Comparison of ENCODE assay signal across 8 cellular contexts in genomic region chr2:46657042-46657504, GRCh38. TPM values are rescaled to one million over a fixed set of nuclear protein-coding genes. Genes with fewer than 3 reads are reported as not detected.
DNase-seq lines count a peak whose midpoint lies in the region; ATAC-seq and TF ChIP-seq lines count a peak whose summit lies in the region.

No MANE protein-coding gene starts in this region.

- TF ChIP-seq CTCF in BJ (IDR thresholded peaks at IDR 0.05; ENCODE audit: insufficient read depth, low read depth, low read length) (peak; percentile 48), fibroblast of villous mesenchyme (IDR thresholded peaks at IDR 0.05; ENCODE audit: insufficient read depth, low read depth, low read length) (peak; percentile 46)

- no peak for ATAC-seq in HG03196 (IDR thresholded peaks at IDR 0.05; ENCODE audit: unreplicated experiment)

- no peaks in the 10 kb centered on the region for H3K27me3 ChIP-seq in BJ (ENCODE audit: control insufficient read depth, insufficient read depth, low read length)
- no peaks in the 10 kb centered on the region for H3K27me3 ChIP-seq in H7 (ENCODE audit: control insufficient read depth, insufficient read depth, low read length)

- H3K4me3 ChIP-seq in BJ (ENCODE audit: low read depth, low read length) (no peak overlapping the region), H7 (ENCODE audit: insufficient read depth, low read depth, low read length) (no peak overlapping the region), fibroblast of villous mesenchyme (ENCODE audit: low read depth, low read length) (no peak overlapping the region)

- H3K36me3 ChIP-seq in BJ (ENCODE audit: control insufficient read depth, insufficient read depth, low read length), result no peaks in the 10 kb centered on the region
- H3K36me3 ChIP-seq in H7 (replicated peaks; ENCODE audit: control insufficient read depth, insufficient read depth, low read length), result no peaks in the 10 kb centered on the region

- POLR2A ChIA-PET in BJ (lab: Charles Lee), result interaction anchor here (0.5 to 0.6 kb wide), 2 partner anchors 121 to 246 kb away, joined by 3 read pairs; no protein-coding TSS in a partner anchor

- DNase-seq in BJ (ENCODE audit: low read depth) (no peak), H7 (peak; percentile 55), RPMI7951 (ENCODE audit: low read depth) (peak; percentile 51), fibroblast of villous mesenchyme (ENCODE audit: low read depth) (peak; percentile 85), renal cortical epithelial cell (ENCODE audit: low read depth) (peak; percentile 48), NCI-H2029 treated with DMSO at 0.1 percent for 48 hours (lab: John Stamatoyannopoulos, UW) (no peak), NCI-H1436 treated with DMSO at 0.1 percent for 48 hours (lab: John Stamatoyannopoulos, UW) (no peak)

- CTCF ChIA-PET in BJ (lab: Yijun Ruan, JAX), result interaction anchor here (0.7 to 3.2 kb wide), 22 partner anchors 8 to 200 kb away, joined by 3 to 15 read pairs (median 4); no protein-coding TSS in a partner anchor

RNA-seq across cellular contexts. Expression of gene CRIPT, which starts 40.1 kb away (rescaled TPM):
- 3.4 and 10.4 TPM in 2 replicates for polyA plus RNA-seq in BJ (2011; rRNA removed)
- 4.9 and 6.5 TPM in 2 replicates for polyA minus RNA-seq in BJ (2011; rRNA and poly(A)+ RNA removed)
- total RNA-seq in H7 (2014; rRNA removed; shearing (Covaris generic)), result 5.7 and 7.2 TPM in 2 replicates
- 40.5 and 43.5 TPM in 2 replicates for total RNA-seq in RPMI7951 (2014; rRNA removed; shearing (Covaris generic))
- total RNA-seq in fibroblast of villous mesenchyme (16.1 and 27.2 TPM in 2 replicates), renal cortical epithelial cell (19.3 and 19.8 TPM in 2 replicates)

RNA-seq across cellular contexts. Expression of gene PIGF, which starts 40.2 kb away (rescaled TPM):
- polyA plus RNA-seq in BJ (2011; rRNA removed), result 18.3 and 32.7 TPM in 2 replicates
- 8.6 and 9.2 TPM in 2 replicates for polyA minus RNA-seq in BJ (2011; rRNA and poly(A)+ RNA removed)
- total RNA-seq in H7 (2014; rRNA removed; shearing (Covaris generic)), result 18.3 and 18.8 TPM in 2 replicates
- total RNA-seq in RPMI7951 (2014; rRNA removed; shearing (Covaris generic)), result 32.6 and 35.6 TPM in 2 replicates
- total RNA-seq in fibroblast of villous mesenchyme, result 16.8 and 32.0 TPM in 2 replicates
- total RNA-seq in renal cortical epithelial cell, result 21.5 and 29.9 TPM in 2 replicates

RNA-seq across cellular contexts. Expression of gene SOCS5, which starts 42.0 kb away (rescaled TPM):
- polyA plus RNA-seq in BJ (2011; rRNA removed), result 74.1 and 128 TPM in 2 replicates
- polyA minus RNA-seq in BJ (2011; rRNA and poly(A)+ RNA removed), result 145 and 165 TPM in 2 replicates
- 11.0 and 13.6 TPM in 2 replicates for total RNA-seq in H7 (2014; rRNA removed; shearing (Covaris generic))
- total RNA-seq in RPMI7951 (2014; rRNA removed; shearing (Covaris generic)), result 52.6 and 60.3 TPM in 2 replicates
- total RNA-seq in fibroblast of villous mesenchyme, result 86.0 and 220 TPM in 2 replicates
- total RNA-seq in renal cortical epithelial cell, result 13.4 and 29.3 TPM in 2 replicates

Comparison
In these comparisons a context has a peak if more than half of its experiments do, and no peak if none do; other contexts are left out.
1. DNase-seq: peak in H7 (single experiment), RPMI7951 (single experiment), fibroblast of villous mesenchyme (single experiment) and renal cortical epithelial cell (single experiment); none in BJ (single experiment), NCI-H2029 treated with DMSO at 0.1 percent for 48 hours (single experiment) and NCI-H1436 treated with DMSO at 0.1 percent for 48 hours (single experiment).